1 cellular context compared by ENCODE assay signal in genomic region chr22:39309364-39309861, GRCh38.
TF ChIP-seq lines count a peak whose summit lies in the region.

No MANE protein-coding gene starts in this region.

TF ChIP-seq in SK-N-SH treated with all-trans-retinoic acid at 6 μM for 48 hours, 23 proteins besides CTCF, POLR2A, EP300 and RAD21 (continued from another document):
- no peak for TF ChIP-seq ZC3H10 (CRISPR knock-in tag; IDR thresholded peaks at IDR 0.05)
- TF ChIP-seq ZNF8 (CRISPR knock-in tag; IDR thresholded peaks at IDR 0.05), result no peak
